In genomic region chr4:123416462-123416861, GRCh38 we compare ENCODE assay signal across 14 cellular contexts. TPM values are rescaled to one million over a fixed set of nuclear protein-coding genes. Genes with fewer than 3 reads are reported as not detected.
A peak's percentile ranks its signal among the peaks of the same experiment; 100 is the strongest.
DNase-seq lines count a peak whose midpoint lies in the region; ATAC-seq and TF ChIP-seq lines count a peak whose summit lies in the region.
"Had no signal": no experiment of that assay in that cellular context is flagged by ENCODE, and none has a peak within 500 bp of the region (broad histone marks: within the 10 kb centered on the region; RNA-seq: fewer than 3 reads in every experiment).

No MANE protein-coding gene starts in this region.

- no peak for ATAC-seq in activated T-cell treated with anti-CD3 and anti-CD28 coated beads, Interleukin-2, amount 50 U/mL, for 72 hours (replicated peaks in 1 of 2)
- ATAC-seq in HG02852 (IDR thresholded peaks at IDR 0.05; ENCODE audit: unreplicated experiment): no peak
- no peak for ATAC-seq in GM21717 (IDR thresholded peaks at IDR 0.05; ENCODE audit: unreplicated experiment)
- ATAC-seq: Right ventricle myocardium inferior had no signal

- no peak overlapping the region for H3K27ac Mint-ChIP-seq in activated T-cell treated with anti-CD3 and anti-CD28 coated beads, Interleukin-2, amount 50 U/mL, for 72 hours
- peak overlapping the region; percentile 24 for H3K27ac Mint-ChIP-seq in type B pancreatic cell
- H3K27ac Mint-ChIP-seq: stimulated activated naive B cell treated with anti-CD40 and anti-IgM and Interleukin-4, amounts not matched to agents 10 μg/mL and 1 μg/mL and 100 μg/mL, for 72 hours had no signal

- no peaks in the 10 kb centered on the region for H3K36me3 Mint-ChIP-seq in activated T-cell treated with anti-CD3 and anti-CD28 coated beads, Interleukin-2, amount 50 U/mL, for 72 hours (ENCODE audit: insufficient read depth in 2 of 2)
- H3K36me3 Mint-ChIP-seq in type B pancreatic cell: peaks cover 6% of the 10 kb centered on the region
- H3K36me3 Mint-ChIP-seq: stimulated activated naive B cell treated with anti-CD40 and anti-IgM and Interleukin-4, amounts not matched to agents 10 μg/mL and 1 μg/mL and 100 μg/mL, for 72 hours had no signal

- peaks cover 65% of the 10 kb centered on the region for H3K4me1 ChIP-seq in SJSA1 (replicated peaks)
- peaks cover 38% of the 10 kb centered on the region for H3K4me1 ChIP-seq in iPS-18a (ENCODE audit: control insufficient read depth, low read depth, low read length)

- no peak overlapping the region for H3K4me3 ChIP-seq in SJSA1
- no peak overlapping the region for H3K4me3 ChIP-seq in iPS-18a (ENCODE audit: low read length)
- H3K4me3 ChIP-seq: ovary had no signal

- DNase-seq in activated T-cell treated with anti-CD3 and anti-CD28 coated beads, Interleukin-2, amount 50 U/mL, for 72 hours: no peak
- DNase-seq in activated T-cell treated with anti-CD3 and anti-CD28 coated beads for 4 hours: no peak
- no peak for DNase-seq in SJSA1 (ENCODE audit: low read depth in 1 of 2, low spot score in 2 of 2)
- no peak for DNase-seq in type B pancreatic cell (ENCODE audit: extremely low spot score, unreplicated experiment)
- DNase-seq in epidermal melanocyte (ENCODE audit: insufficient read length, low spot score): no peak
- DNase-seq: NCI-H2227 treated with DMSO at 0.1 percent for 48 hours; NK-92 treated with Interleukin-12 subunit alpha and Interleukin-12 subunit beta, amount 100 ng/mL, for 24 hours; ovary; T1000 had no signal

- H3K4me1 Mint-ChIP-seq in activated T-cell treated with anti-CD3 and anti-CD28 coated beads, Interleukin-2, amount 50 U/mL, for 72 hours (ENCODE audit: low read depth): peaks cover 97% of the 10 kb centered on the region
- H3K4me1 Mint-ChIP-seq in type B pancreatic cell (ENCODE audit: unreplicated experiment): peaks cover 47% of the 10 kb centered on the region

- H3K27me3 ChIP-seq in SJSA1 (replicated peaks) (no peaks in the 10 kb centered on the region), iPS-18a (ENCODE audit: control insufficient read depth, insufficient read depth, low read length) (no peaks in the 10 kb centered on the region)
- H3K27me3 ChIP-seq: ovary had no signal

- H3K27ac ChIP-seq in SJSA1 (peak overlapping the region; percentile 41), iPS-18a (ENCODE audit: low read length) (no peak overlapping the region)
- H3K27ac ChIP-seq: ovary had no signal

- no peaks in the 10 kb centered on the region for H3K27me3 Mint-ChIP-seq in activated T-cell treated with anti-CD3 and anti-CD28 coated beads, Interleukin-2, amount 50 U/mL, for 72 hours (ENCODE audit: low read depth)
- H3K27me3 Mint-ChIP-seq in type B pancreatic cell: no peaks in the 10 kb centered on the region
- H3K27me3 Mint-ChIP-seq: stimulated activated naive B cell treated with anti-CD40 and anti-IgM and Interleukin-4, amounts not matched to agents 10 μg/mL and 1 μg/mL and 100 μg/mL, for 72 hours had no signal

- TF ChIP-seq CTCF in type B pancreatic cell (conservative IDR thresholded peaks at IDR 0.05): no peak

- H3K9me3 Mint-ChIP-seq in activated T-cell treated with anti-CD3 and anti-CD28 coated beads, Interleukin-2, amount 50 U/mL, for 72 hours: no peaks in the 10 kb centered on the region
- H3K9me3 Mint-ChIP-seq in type B pancreatic cell: peaks cover 6% of the 10 kb centered on the region

- H3K36me3 ChIP-seq in SJSA1 (no peaks in the 10 kb centered on the region), iPS-18a (ENCODE audit: control insufficient read depth, low read depth, low read length) (no peaks in the 10 kb centered on the region)
- H3K36me3 ChIP-seq: ovary had no signal

- peak overlapping the region; percentile 11 for H3K9ac ChIP-seq in iPS-18a (ENCODE audit: low read length)

- no peaks in the 10 kb centered on the region for H3K9me3 ChIP-seq in SJSA1 (replicated peaks)
- H3K9me3 ChIP-seq in iPS-18a (ENCODE audit: control insufficient read depth, low read depth, low read length): no peaks in the 10 kb centered on the region
- H3K9me3 ChIP-seq: ovary had no signal

- H3K4me3 Mint-ChIP-seq in activated T-cell treated with anti-CD3 and anti-CD28 coated beads, Interleukin-2, amount 50 U/mL, for 72 hours: peak overlapping the region; percentile 31 to 49
- H3K4me3 Mint-ChIP-seq in type B pancreatic cell: peak overlapping the region; percentile 13

RNA-seq across cellular contexts. Expression of gene SPRY1, which starts 19.9 kb away (rescaled TPM):
- total RNA-seq in activated T-cell treated with anti-CD3 and anti-CD28 coated beads, Interleukin-2, amount 50 U/mL, for 72 hours: 10 to 100 TPM; 39.8 to 58.1 TPM
- total RNA-seq in SJSA1 (2014; rRNA removed; shearing (Covaris generic)): 0.06 and 2.7 TPM in 2 replicates
- total RNA-seq in type B pancreatic cell (ENCODE audit: low replicate concordance): 52.3 and 61.3 TPM in 2 replicates

Comparison
In these comparisons a context has a peak if more than half of its experiments do, and no peak if none do; other contexts are left out.
1. RNA of gene SPRY1, which starts 19.9 kb away (total RNA-seq): 52.3 to 61.3 TPM in type B pancreatic cell and 39.8 to 58.1 TPM in activated T-cell treated with anti-CD3 and anti-CD28 coated beads, Interleukin-2, amount 50 U/mL, for 72 hours; 0.06 to 2.7 TPM in SJSA1; every median in the first group is over 10 times any median in the second.